In genomic region chr19:40697007-40697406, GRCh38 we compare ENCODE assay signal across 27 cellular contexts. TPM values are rescaled to one million over a fixed set of nuclear protein-coding genes. Genes with fewer than 3 reads are reported as not detected.
DNase-seq lines count a peak whose midpoint lies in the region; ATAC-seq, FAIRE-seq and TF ChIP-seq lines count a peak whose summit lies in the region.
"Had no signal": no experiment of that assay in that cellular context is flagged by ENCODE, and none has a peak within 500 bp of the region (broad histone marks: within the 10 kb centered on the region; RNA-seq: fewer than 3 reads in every experiment).

No MANE protein-coding gene starts in this region.

- H3K27ac ChIP-seq in HEK293 (ENCODE audit: extremely low read depth, low read depth, low read length), result no peak overlapping the region
- peak overlapping the region; percentile 35 for H3K27ac ChIP-seq in RWPE1
- H3K27ac ChIP-seq: BLaER1 had no signal

- H3K27me3 Mint-ChIP-seq in central memory CD8-positive, alpha-beta T cell, result no peaks in the 10 kb centered on the region
- H3K27me3 Mint-ChIP-seq: CD4-positive, alpha-beta memory T cell; CD4-positive, CD25-positive, alpha-beta regulatory T cell; CD8-positive, alpha-beta memory T cell had no signal

- H3K36me3 Mint-ChIP-seq in central memory CD8-positive, alpha-beta T cell (ENCODE audit: insufficient read depth), result peaks cover 7% of the 10 kb centered on the region

- CTCF ChIA-PET in HEK293 (lab: Yijun Ruan, JAX), result interaction anchor here (0.7 to 1.9 kb wide), 2 partner anchors 34 to 111 kb away, joined by 3 to 5 read pairs; no protein-coding TSS in a partner anchor
- CTCF ChIA-PET in RWPE1 (lab: Yijun Ruan, JAX), result interaction anchor here (1.3 kb wide), 1 partner anchor 62 kb away, joined by 3 read pairs; no protein-coding TSS in a partner anchor

- DNase-seq in RWPE1 (ENCODE audit: low spot score) (no peak), frontal cortex (ENCODE audit: low spot score in 2 of 2) (no peak), NOMO-1 treated with DMSO at 0.1 percent for 48 hours (lab: John Stamatoyannopoulos, UW; ENCODE audit: unreplicated experiment) (no peak)
- DNase-seq in central memory CD8-positive, alpha-beta T cell (ENCODE audit: low spot score in 2 of 2), result no peak
- DNase-seq: 8988T; ACHN; BE2C; C1 segment of cervical spinal cord; CD4-positive, alpha-beta memory T cell; CD4-positive, CD25-positive, alpha-beta regulatory T cell; CD8-positive, alpha-beta memory T cell; COR-L47; DMS 273 treated with DMSO at 0.1 percent for 48 hours; DMS153; DMS53; DMS79; DND-41; EL; GDM1 had no signal

- H3K36me3 ChIP-seq in HEK293 (ENCODE audit: control insufficient read depth in 2 of 2, insufficient read depth in 1 of 2, low read length in 2 of 2), result peaks cover 40 to 53% of the 10 kb centered on the region in 2 experiments
- H3K36me3 ChIP-seq: BE2C had no signal

- POLR2A ChIA-PET in HEK293 (lab: Yijun Ruan, JAX), result interaction anchor here (0.7 kb wide), 2 partner anchors 227 to 576 kb away, joined by 4 read pairs; no protein-coding TSS in a partner anchor
- POLR2A ChIA-PET in RWPE1 (lab: Yijun Ruan, JAX; ENCODE audit: low non-redundant PET), result no interaction called here

- H3K9me3 ChIP-seq in HEK293 (ENCODE audit: control insufficient read depth, insufficient read depth, low read depth, low read length), result no peaks in the 10 kb centered on the region
- H3K9me3 ChIP-seq: BE2C, BLaER1 had no signal

- H3K9me3 Mint-ChIP-seq in central memory CD8-positive, alpha-beta T cell, result no peaks in the 10 kb centered on the region
- H3K9me3 Mint-ChIP-seq: CD14-positive monocyte; CD4-positive, alpha-beta memory T cell; CD4-positive, CD25-positive, alpha-beta regulatory T cell; CD8-positive, alpha-beta memory T cell had no signal

- no peak for ATAC-seq in central memory CD8-positive, alpha-beta T cell (replicated peaks; ENCODE audit: extremely low read depth, poor library complexity, severe bottlenecking)
- ATAC-seq in HG03565 (IDR thresholded peaks at IDR 0.05; ENCODE audit: unreplicated experiment), result no peak
- ATAC-seq: GM12878 had no signal

- H3K27ac Mint-ChIP-seq in central memory CD8-positive, alpha-beta T cell (ENCODE audit: low read depth), result peak overlapping the region; percentile 13
- H3K27ac Mint-ChIP-seq: CD4-positive, CD25-positive, alpha-beta regulatory T cell had no signal

- H3K4me1 Mint-ChIP-seq in central memory CD8-positive, alpha-beta T cell, result no peaks in the 10 kb centered on the region
- H3K4me1 Mint-ChIP-seq: CD4-positive, alpha-beta memory T cell; CD8-positive, alpha-beta memory T cell had no signal

- no peaks in the 10 kb centered on the region for H3K4me1 ChIP-seq in HEK293 (ENCODE audit: control insufficient read depth, insufficient read depth, low read length)

- H3K4me3 ChIP-seq in HEK293 (ENCODE audit: low read depth, low read length), result no peak overlapping the region
- H3K4me3 ChIP-seq: BLaER1, GM12878 had no signal

- no peak for TF ChIP-seq CTCF in HEK293 (tag by site-specific recombination; IDR thresholded peaks at IDR 0.05)
- TF ChIP-seq CTCF in RWPE1 (conservative IDR thresholded peaks at IDR 0.05; ENCODE audit: low read depth), result no peak

- H3K4me3 Mint-ChIP-seq in central memory CD8-positive, alpha-beta T cell, result no peak overlapping the region
- H3K4me3 Mint-ChIP-seq: CD14-positive monocyte; CD4-positive, alpha-beta memory T cell; CD4-positive, CD25-positive, alpha-beta regulatory T cell; CD8-positive, alpha-beta memory T cell had no signal

- FAIRE-seq in frontal cortex (lab: Jason Lieb, UNC), result no peak
- FAIRE-seq: A204.1, GM12878, GM12892, GM18507 had no signal

TF ChIP-seq in HEK293, 187 proteins besides CTCF, POLR2A, EP300 and RAD21:
- TF ChIP-seq ZNF274 (IDR thresholded peaks at IDR 0.05; ENCODE audit: low read length) (no peak), ZNF274 (tag by site-specific recombination; IDR thresholded peaks at IDR 0.05; ENCODE audit: borderline replicate concordance) (no peak), ZNF202 (tag by site-specific recombination; IDR thresholded peaks at IDR 0.05; ENCODE audit: borderline replicate concordance) (no peak), ZNF391 (tag by site-specific recombination; IDR thresholded peaks at IDR 0.05; ENCODE audit: borderline replicate concordance, low read depth) (no peak), ZNF121 (tag by site-specific recombination; IDR thresholded peaks at IDR 0.05) (peak; percentile 90)

RNA-seq across cellular contexts. Expression of gene NUMBL, which starts 6.6 kb away (rescaled TPM):
- total RNA-seq in frontal cortex, result 16.7 TPM

RNA-seq across cellular contexts. Expression of gene COQ8B, which starts 19.7 kb away (rescaled TPM):
- 24.5 TPM for total RNA-seq in frontal cortex

RNA-seq across cellular contexts. Expression of gene ITPKC, which starts 19.9 kb away (rescaled TPM):
- 5.7 TPM for total RNA-seq in frontal cortex

RNA-seq across cellular contexts. Expression of gene ACTMAP, which starts 53.3 kb away (rescaled TPM):
- total RNA-seq in frontal cortex, result under 0.01 TPM

RNA-seq across cellular contexts. Expression of gene SNRPA, which starts 54.0 kb away (rescaled TPM):
- 23.6 TPM for total RNA-seq in frontal cortex
